In genomic region chr2:72917875-72918660, GRCh38 we compare ENCODE assay signal across 8 cellular contexts. TPM values are rescaled to one million over a fixed set of nuclear protein-coding genes. Genes with fewer than 3 reads are reported as not detected.
A peak's percentile ranks its signal among the peaks of the same experiment; 100 is the strongest.
DNase-seq lines count a peak whose midpoint lies in the region; ATAC-seq and TF ChIP-seq lines count a peak whose summit lies in the region.

No MANE protein-coding gene starts in this region.

- TF ChIP-seq CTCF in endothelial cell (IDR thresholded peaks at IDR 0.05; ENCODE audit: unreplicated experiment) (no peak), gastrocnemius medialis (IDR thresholded peaks at IDR 0.05 in 4 of 5, conservative IDR thresholded peaks at IDR 0.05 in 1 of 5) (no peak)

- H3K4me1 Mint-ChIP-seq in activated CD4-positive, alpha-beta T cell treated with anti-CD3 and anti-CD28 coated beads for 36 hours: peaks cover 30% of the 10 kb centered on the region
- peaks cover 32% of the 10 kb centered on the region for H3K4me1 Mint-ChIP-seq in endothelial cell (ENCODE audit: unreplicated experiment)

- no peak for ATAC-seq in activated CD4-positive, alpha-beta T cell treated with anti-CD3 and anti-CD28 coated beads for 36 hours
- peak in 1 of 2 donors; percentile 8 for ATAC-seq in gastrocnemius medialis
- no peak for ATAC-seq in GM18511 (IDR thresholded peaks at IDR 0.05; ENCODE audit: unreplicated experiment)

- POLR2A ChIA-PET in activated CD4-positive, alpha-beta T cell treated with anti-CD3 and anti-CD28 coated beads for 36 hours (lab: Charles Lee): no interaction called here

- CTCF ChIA-PET in activated CD4-positive, alpha-beta T cell treated with anti-CD3 and anti-CD28 coated beads for 36 hours (lab: Charles Lee): interaction anchor here (1.0 to 3.3 kb wide), 7 partner anchors 8 to 259 kb away, joined by 3 to 27 read pairs (median 4); partner anchors contain the start of gene SPR

- peak overlapping the region; percentile 47 for H3K4me3 Mint-ChIP-seq in activated CD4-positive, alpha-beta T cell treated with anti-CD3 and anti-CD28 coated beads for 36 hours
- peak overlapping the region; percentile 83 for H3K4me3 Mint-ChIP-seq in endothelial cell (ENCODE audit: unreplicated experiment)

- no peaks in the 10 kb centered on the region for H3K9me3 ChIP-seq in gastrocnemius medialis

- peaks cover 20 to 41% of the 10 kb centered on the region in 2 donors for H3K4me1 ChIP-seq in gastrocnemius medialis

- H3K27ac Mint-ChIP-seq in activated CD4-positive, alpha-beta T cell treated with anti-CD3 and anti-CD28 coated beads for 36 hours: no peak overlapping the region
- no peak overlapping the region for H3K27ac Mint-ChIP-seq in endothelial cell (ENCODE audit: unreplicated experiment)

- peaks cover 72% of the 10 kb centered on the region for H3K27me3 Mint-ChIP-seq in activated CD4-positive, alpha-beta T cell treated with anti-CD3 and anti-CD28 coated beads for 36 hours
- H3K27me3 Mint-ChIP-seq in endothelial cell (ENCODE audit: unreplicated experiment): peaks cover 34% of the 10 kb centered on the region

- no peak overlapping the region for H3K27ac ChIP-seq in gastrocnemius medialis

- in situ Hi-C loops in gastrocnemius medialis (cut with MboI; ENCODE audit: low sequenced_read_pairs in 4 of 4): no loop called here

- TF ChIP-seq POLR2A in gastrocnemius medialis (IDR thresholded peaks at IDR 0.05): no peak

- no peaks in the 10 kb centered on the region for H3K36me3 Mint-ChIP-seq in activated CD4-positive, alpha-beta T cell treated with anti-CD3 and anti-CD28 coated beads for 36 hours (ENCODE audit: low read depth)
- H3K36me3 Mint-ChIP-seq in endothelial cell (ENCODE audit: low read depth, unreplicated experiment): peaks cover 14% of the 10 kb centered on the region

- no peaks in the 10 kb centered on the region for H3K9me3 Mint-ChIP-seq in activated CD4-positive, alpha-beta T cell treated with anti-CD3 and anti-CD28 coated beads for 36 hours (ENCODE audit: low read depth)
- H3K9me3 Mint-ChIP-seq in endothelial cell (ENCODE audit: unreplicated experiment): no peaks in the 10 kb centered on the region

- peak overlapping the region; percentile 20 to 62 (median 48) for H3K4me3 ChIP-seq in gastrocnemius medialis

- DNase-seq in activated CD4-positive, alpha-beta T cell treated with anti-CD3 and anti-CD28 coated beads for 36 hours: peak; percentile 34
- no peak for DNase-seq in activated CD4-positive, alpha-beta T cell treated with anti-CD3 and anti-CD28 coated beads, Interleukin-2, amount 50 U/mL, for 1 hour
- DNase-seq in NCI-H128 (lab: John Stamatoyannopoulos, UW; ENCODE audit: unreplicated experiment) (peak; percentile 8), endothelial cell (ENCODE audit: low spot score) (no peak), gastrocnemius medialis (peak in 1 of 2 donors; percentile 9), CD1c-positive myeloid dendritic cell (ENCODE audit: extremely low spot score) (no peak), nucleus accumbens (lab: John Stamatoyannopoulos, UW) (no peak)

- peaks cover 96 to 98% (median 97%) of the 10 kb centered on the region in 3 donors for H3K27me3 ChIP-seq in gastrocnemius medialis

- H3K36me3 ChIP-seq in gastrocnemius medialis: no peaks in the 10 kb centered on the region

- intact Hi-C loops in activated CD4-positive, alpha-beta T cell treated with anti-CD3 and anti-CD28 coated beads for 36 hours (cut with DNase I, micrococcal nuclease): loop anchor here in 1 of 2 experiments (1.0 to 5.0 kb wide), 5 partner anchors 55 to 771 kb away; partner anchors contain the start of genes CYP26B1, EGR4, RAB11FIP5 and SFXN5
- intact Hi-C loops in gastrocnemius medialis (cut with DNase I; ENCODE audit: low total_unique reads): loop anchor here (1.0 kb wide), 1 partner anchor 31 kb away; the partner anchor contains the start of gene SPR

RNA-seq across cellular contexts. Expression of gene EMX1, which starts 0.7 kb away (rescaled TPM):
- total RNA-seq in activated CD4-positive, alpha-beta T cell treated with anti-CD3 and anti-CD28 coated beads for 36 hours: not detected
- total RNA-seq in endothelial cell (ENCODE audit: unreplicated experiment) (3.7 TPM), gastrocnemius medialis (not detected)

RNA-seq across cellular contexts. Expression of gene SPR, which starts 30.9 kb away (rescaled TPM):
- total RNA-seq in activated CD4-positive, alpha-beta T cell treated with anti-CD3 and anti-CD28 coated beads for 36 hours: 1 to 10 TPM; 7.3 to 9.8 TPM
- 12.2 TPM for total RNA-seq in endothelial cell (ENCODE audit: unreplicated experiment)
- 10 to 100 TPM; 22.8 to 71.0 (median 33.6) TPM for total RNA-seq in gastrocnemius medialis

Comparison
In these comparisons a context has a peak if more than half of its experiments do, and no peak if none do; other contexts are left out.
1. DNase-seq: peak in activated CD4-positive, alpha-beta T cell treated with anti-CD3 and anti-CD28 coated beads for 36 hours (single experiment) and NCI-H128 (single experiment); none in activated CD4-positive, alpha-beta T cell treated with anti-CD3 and anti-CD28 coated beads, Interleukin-2, amount 50 U/mL, for 1 hour (single experiment), endothelial cell (single experiment), CD1c-positive myeloid dendritic cell (single experiment) and nucleus accumbens (0 of 56).